ENCODE assay signal across 8 cellular contexts in the genomic region with DNA sequence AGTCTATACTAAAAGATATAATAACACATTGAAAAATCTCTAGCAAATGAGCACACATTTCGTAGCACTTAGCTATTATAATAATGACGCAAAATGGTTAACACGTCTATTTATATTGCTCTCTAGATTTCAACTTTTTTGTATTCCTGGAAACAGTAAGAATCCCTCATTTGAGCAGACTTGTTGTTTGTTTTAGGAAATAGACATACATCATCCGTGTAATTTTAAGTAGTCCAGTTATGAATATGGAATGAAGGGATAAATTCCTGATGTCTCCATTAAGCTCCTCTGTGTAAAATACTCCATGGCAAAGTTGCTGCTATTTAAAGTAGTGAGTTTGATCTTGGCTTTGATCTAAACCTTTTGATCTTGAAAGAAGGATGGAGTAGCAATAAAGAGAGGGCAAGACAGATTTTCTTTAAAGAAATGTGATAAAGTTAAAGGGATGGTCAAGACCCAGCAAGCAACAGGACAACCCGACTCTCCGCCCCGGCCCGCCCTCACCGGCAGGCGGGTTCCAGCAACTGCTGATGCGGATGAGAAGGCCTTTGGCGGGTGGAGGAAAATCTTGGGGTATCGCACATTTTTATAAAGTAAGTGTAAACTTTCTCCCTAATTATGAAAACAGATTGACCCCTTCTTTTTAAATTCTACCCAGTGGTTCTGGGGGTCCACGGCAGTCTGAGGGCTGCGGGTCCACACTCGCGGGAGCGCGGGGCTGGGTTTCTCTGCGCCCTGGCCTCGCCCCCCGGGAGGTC.
DNase-seq lines count a peak whose midpoint lies in the region; ATAC-seq and TF ChIP-seq lines count a peak whose summit lies in the region.

No MANE protein-coding gene starts in this region.

- peak overlapping the region; percentile 84 for H3K4me3 ChIP-seq in skeletal muscle satellite cell (ENCODE audit: low read length)

- peaks cover 43% of the 10 kb centered on the region for H3K27me3 Mint-ChIP-seq in brain

- peaks cover 55% of the 10 kb centered on the region for H3K4me1 Mint-ChIP-seq in brain

- H3K4me2 ChIP-seq in skeletal muscle satellite cell (ENCODE audit: low read length) = peak overlapping the region; percentile 82

- peak in 1 of 2 experiments; percentile 21 for TF ChIP-seq CTCF in brain (conservative IDR thresholded peaks at IDR 0.05)

- H3K4me1 ChIP-seq in skeletal muscle satellite cell (ENCODE audit: control insufficient read depth, insufficient read depth, low read length) = peaks cover 38% of the 10 kb centered on the region

- no peaks in the 10 kb centered on the region for H3K27me3 ChIP-seq in skeletal muscle satellite cell (ENCODE audit: control insufficient read depth, insufficient read depth, low read length)

- H3K36me3 Mint-ChIP-seq in brain = peaks cover 16% of the 10 kb centered on the region

- no peaks in the 10 kb centered on the region for H3K9me3 ChIP-seq in skeletal muscle satellite cell (replicated peaks; ENCODE audit: low read length)

- H3K9ac ChIP-seq in skeletal muscle satellite cell (ENCODE audit: low read depth, low read length) = peak overlapping the region; percentile 96

- ATAC-seq in GM21619 (IDR thresholded peaks at IDR 0.05; ENCODE audit: unreplicated experiment) = peak; percentile 26
- ATAC-seq in HG03097 (IDR thresholded peaks at IDR 0.05; ENCODE audit: low FRiP score, unreplicated experiment) = no peak

- DNase-seq in Daoy (ENCODE audit: low read depth) (peak; percentile 77), NCI-H748 treated with DMSO at 0.1 percent for 48 hours (lab: John Stamatoyannopoulos, UW) (peak; percentile 35), iPS-NIHi7 (ENCODE audit: extremely low spot score) (peak; percentile 65), NCI-H187 (lab: John Stamatoyannopoulos, UW) (no peak)

- H3K4me3 Mint-ChIP-seq in brain = peak overlapping the region; percentile 82 to 91 (median 85)

- H3K27ac Mint-ChIP-seq in brain = peak overlapping the region; percentile 29 to 94 (median 84)

- H3K9me3 Mint-ChIP-seq in brain = no peaks in the 10 kb centered on the region

- H3K36me3 ChIP-seq in skeletal muscle satellite cell (ENCODE audit: insufficient read depth, low read length) = peaks cover 29% of the 10 kb centered on the region

Comparison
In these comparisons a context has a peak if more than half of its experiments do, and no peak if none do; other contexts are left out.
1. DNase-seq: peak in Daoy (single experiment), NCI-H748 treated with DMSO at 0.1 percent for 48 hours (single experiment) and iPS-NIHi7 (single experiment); none in NCI-H187 (0 of 2).